ENCODE assay signal across 19 cellular contexts in genomic region chr16:56974549-56975300, GRCh38. TPM values are rescaled to one million over a fixed set of nuclear protein-coding genes. Genes with fewer than 3 reads are reported as not detected.
DNase-seq lines count a peak whose midpoint lies in the region; ATAC-seq, FAIRE-seq and TF ChIP-seq lines count a peak whose summit lies in the region.
"Had no signal": no experiment of that assay in that cellular context is flagged by ENCODE, and none has a peak within 500 bp of the region (broad histone marks: within the 10 kb centered on the region; RNA-seq: fewer than 3 reads in every experiment).

No MANE protein-coding gene starts in this region.

- peak overlapping the region; percentile 29; the same call in 1 of the 2 replicates for H3K4me2 ChIP-seq in BLaER1
- no peak overlapping the region for H3K4me2 ChIP-seq in GM12878 (ENCODE audit: control insufficient read depth, insufficient read depth)

- H3K79me2 ChIP-seq in GM12878 (ENCODE audit: control insufficient read depth, insufficient read depth, low read length) = no peaks in the 10 kb centered on the region

- in situ Hi-C loops in GM12878 (cut with MboI) = loop anchor here (5.0 kb wide), 1 partner anchor 68 kb away; no protein-coding TSS in a partner anchor

- H2AFZ ChIP-seq in GM12878 (ENCODE audit: control insufficient read depth, low read depth, low read length) = no peak overlapping the region
- H2AFZ ChIP-seq: GM23248 had no signal

- RAD21 ChIA-PET in GM12878 (lab: Charles Lee; ENCODE audit: unreplicated experiment) = interaction anchor here (1.1 to 22.4 kb wide), 5 partner anchors 7 to 66 kb away, joined by 3 to 473 read pairs (median 376); partner anchors contain the start of genes CETP and NLRC5

- CTCF ChIA-PET in CD4-positive, alpha-beta T cell (lab: Charles Lee) = interaction anchor here (1.1 kb wide), 1 partner anchor 71 kb away, joined by 3 read pairs; no protein-coding TSS in a partner anchor
- CTCF ChIA-PET in GM12878 (lab: Yijun Ruan, JAX) = interaction anchor here (0.9 to 19.4 kb wide), 4 partner anchors 6 to 71 kb away, joined by 3 to 420 read pairs (median 212); partner anchors contain the start of genes CETP and NLRC5

- H4K20me1 ChIP-seq in BLaER1 (no peaks in the 10 kb centered on the region), GM12878 (ENCODE audit: control insufficient read depth, insufficient read depth) (no peaks in the 10 kb centered on the region)

- H3K9me3 ChIP-seq in BLaER1 = no peaks in the 10 kb centered on the region
- H3K9me3 ChIP-seq in CD4-positive, alpha-beta T cell (ENCODE audit: control insufficient read depth, low read length) = no peaks in the 10 kb centered on the region
- H3K9me3 ChIP-seq in GM12878 (replicated peaks; ENCODE audit: control insufficient read depth, insufficient read depth, low read length) = no peaks in the 10 kb centered on the region
- H3K9me3 ChIP-seq in thyroid gland = no peaks in the 10 kb centered on the region
- H3K9me3 ChIP-seq: thoracic aorta had no signal

- POLR2A ChIA-PET in CD4-positive, alpha-beta T cell (lab: Charles Lee) = interaction anchor here (0.7 to 1.1 kb wide), 3 partner anchors 9 to 14 kb away, joined by 3 to 5 read pairs (median 4); partner anchors contain the start of gene NLRC5
- POLR2A ChIA-PET in GM12878 (lab: Charles Lee) = interaction anchor here (0.8 to 17.6 kb wide), 8 partner anchors 8 to 67 kb away, joined by 3 to 343 read pairs (median 4); partner anchors contain the start of gene NLRC5

- TF ChIP-seq POLR2A in GM12878 (IDR thresholded peaks at IDR 0.05; ENCODE audit: low read depth, low read length) = no peak
- TF ChIP-seq POLR2A in thyroid gland (IDR thresholded peaks at IDR 0.05) = no peak

- H3K27ac ChIP-seq in BLaER1 = peak overlapping the region; percentile 43; the same call in 1 of the 2 replicates
- no peak overlapping the region for H3K27ac ChIP-seq in CD4-positive, alpha-beta T cell (ENCODE audit: low read depth, low read length)
- H3K27ac ChIP-seq in GM12878 (ENCODE audit: control insufficient read depth, insufficient read depth) = no peak overlapping the region
- H3K27ac ChIP-seq in thyroid gland = no peak overlapping the region
- H3K27ac ChIP-seq: GM23248, thoracic aorta had no signal

- DNase-seq in CD4-positive, alpha-beta T cell = no peak
- DNase-seq in NOMO-1 (lab: John Stamatoyannopoulos, UW; ENCODE audit: unreplicated experiment in 2 of 2) (peak; percentile 24 to 45), GM12878 (ENCODE audit: low read depth, low spot score) (no peak), thyroid gland (no peak)
- DNase-seq: activated CD4-positive, alpha-beta T cell treated with anti-CD3 and anti-CD28 coated beads for 4 hours; activated T-cell treated with anti-CD3 and anti-CD28 coated beads for 4 hours; GF-D8; GM23248; NCI-H1694; NCI-H446; stimulated activated CD4-positive, alpha-beta T cell treated with anti-CD3 and anti-CD28 coated beads, Interleukin-4, amount 100 ng/mL, for 1 hour had no signal

- no peak for TF ChIP-seq CTCF in CD4-positive, alpha-beta T cell (IDR thresholded peaks at IDR 0.05)
- TF ChIP-seq CTCF in GM12878 (IDR thresholded peaks at IDR 0.05 in 2 of 3, conservative IDR thresholded peaks at IDR 0.05 in 1 of 3; ENCODE audit: control insufficient read depth in 2 of 3, extremely low read depth in 1 of 3, insufficient read depth in 1 of 3, low read depth in 3 of 3, low read length in 3 of 3) = no peak
- TF ChIP-seq CTCF in thyroid gland (IDR thresholded peaks at IDR 0.05) = no peak

- no peak for TF ChIP-seq EP300 in GM12878 (IDR thresholded peaks at IDR 0.05; ENCODE audit: borderline replicate concordance in 1 of 2, control insufficient read depth in 1 of 2, low read depth in 2 of 2, low read length in 2 of 2)

- no peak for ATAC-seq in CD4-positive, alpha-beta T cell (ENCODE audit: poor library complexity)
- ATAC-seq in GM12878 (no peak), HG03342 (IDR thresholded peaks at IDR 0.05; ENCODE audit: unreplicated experiment) (no peak), esophagus mucosa (no peak)

- no TSS peak for BruUV-seq in GM12878 (replicated peaks; lab: Mats Ljungman, UMichigan)

- FAIRE-seq in GM12878 (lab: Jason Lieb, UNC) = no peak

- H3K27me3 ChIP-seq in BLaER1 = no peaks in the 10 kb centered on the region
- no peaks in the 10 kb centered on the region for H3K27me3 ChIP-seq in CD4-positive, alpha-beta T cell (ENCODE audit: control insufficient read depth, insufficient read depth, low read length)
- no peaks in the 10 kb centered on the region for H3K27me3 ChIP-seq in GM12878 (replicated peaks in 1 of 2; ENCODE audit: control insufficient read depth in 2 of 2, insufficient read depth in 2 of 2, low read length in 1 of 2)
- no peaks in the 10 kb centered on the region for H3K27me3 ChIP-seq in thyroid gland

- SMC1A ChIA-PET in GM12878 (lab: Charles Lee; ENCODE audit: uncharacterized antibody, unreplicated experiment) = interaction anchor here (0.5 to 31.6 kb wide), 6 partner anchors 10 to 71 kb away, joined by 3 to 604 read pairs (median 50); partner anchors contain the start of genes CETP and NLRC5

- H3K4me3 ChIP-seq in BLaER1 = no peak overlapping the region
- H3K4me3 ChIP-seq in GM12878 = no peak overlapping the region
- H3K4me3 ChIP-seq in thyroid gland (replicated peaks in 1 of 3) = no peak overlapping the region
- H3K4me3 ChIP-seq: GM23248, thoracic aorta had no signal

- H3K27ac Mint-ChIP-seq in CD4-positive, alpha-beta T cell = peak overlapping the region; percentile 25

- H3K4me1 Mint-ChIP-seq in CD4-positive, alpha-beta T cell (ENCODE audit: low read depth) = peaks cover 42% of the 10 kb centered on the region

- H3K36me3 ChIP-seq in BLaER1 = no peaks in the 10 kb centered on the region
- H3K36me3 ChIP-seq in GM12878 (ENCODE audit: control insufficient read depth in 2 of 2, insufficient read depth in 2 of 2, low read length in 1 of 2) = no peaks in the 10 kb centered on the region
- no peaks in the 10 kb centered on the region for H3K36me3 ChIP-seq in thyroid gland
- H3K36me3 ChIP-seq: thoracic aorta had no signal

- H3K4me3 Mint-ChIP-seq in CD4-positive, alpha-beta T cell = no peak overlapping the region
- H3K4me3 Mint-ChIP-seq: activated naive CD4-positive, alpha-beta T cell treated with anti-CD3 and anti-CD28 coated beads, Interleukin-2, amount 50 U/mL, for 24 hours had no signal

- H3K4me1 ChIP-seq in BLaER1 = peaks cover 82% of the 10 kb centered on the region
- peaks cover 50% of the 10 kb centered on the region for H3K4me1 ChIP-seq in GM12878 (ENCODE audit: control insufficient read depth, insufficient read depth, low read length)
- H3K4me1 ChIP-seq in thyroid gland = no peaks in the 10 kb centered on the region

- 65% methylated on average over 9 of the region's 9 CpGs for WGBS in GM12878 (ENCODE audit: insufficient coverage, insufficient replicate concordance, low lambda C conversion rate, missing lambda C conversion rate)
- 81 to 89% methylated on average over 9 of the region's 9 CpGs for WGBS in thyroid gland, 2 donors

- H3K9me3 Mint-ChIP-seq in CD4-positive, alpha-beta T cell = no peaks in the 10 kb centered on the region
- H3K9me3 Mint-ChIP-seq: activated naive CD4-positive, alpha-beta T cell treated with anti-CD3 and anti-CD28 coated beads, Interleukin-2, amount 50 U/mL, for 24 hours had no signal

- H3K9ac ChIP-seq in BLaER1 (no peak overlapping the region), GM12878 (ENCODE audit: control insufficient read depth, insufficient read depth, low read length) (no peak overlapping the region)
- H3K9ac ChIP-seq: GM23248 had no signal

- no peaks in the 10 kb centered on the region for H3K27me3 Mint-ChIP-seq in CD4-positive, alpha-beta T cell
- H3K27me3 Mint-ChIP-seq: activated naive CD4-positive, alpha-beta T cell treated with anti-CD3 and anti-CD28 coated beads, Interleukin-2, amount 50 U/mL, for 24 hours had no signal

- TF ChIP-seq RAD21 in GM12878 (IDR thresholded peaks at IDR 0.05; ENCODE audit: insufficient read depth, low read depth, low read length) = no peak

- H3K36me3 Mint-ChIP-seq in CD4-positive, alpha-beta T cell (ENCODE audit: low read depth) = no peaks in the 10 kb centered on the region
- H3K36me3 Mint-ChIP-seq: activated naive CD4-positive, alpha-beta T cell treated with anti-CD3 and anti-CD28 coated beads, Interleukin-2, amount 50 U/mL, for 24 hours had no signal

- intact Hi-C loops in CD4-positive, alpha-beta T cell (cut with DNase I, micrococcal nuclease) = no loop called here
- intact Hi-C loops in GM12878 (cut with micrococcal nuclease; ENCODE audit: unreplicated experiment) = loop anchor here (5.0 kb wide), 1 partner anchor 213 kb away; the partner anchor contains the start of genes PSME3IP1 and RSPRY1
- intact Hi-C loops in thyroid gland (cut with DNase I) = no loop called here

RNA-seq across cellular contexts. Expression of gene CETP, which starts 13.0 kb away (rescaled TPM):
- total RNA-seq in CD4-positive, alpha-beta T cell = not detected
- 2.0 and 2.9 TPM in 2 replicates for total RNA-seq in GM12878 (2013; cell fraction: nucleolus; rRNA removed)
- total RNA-seq in GM12878 (2014; rRNA removed) (1.9 and 2.3 TPM in 2 replicates), GM12878 (2014; rRNA removed; fragmentation: Illumina TruSeq; extraction: Trizol) (1.2 and 1.3 TPM in 2 replicates), GM12878 (2021) (0.77 and 1.4 TPM in 2 replicates), thyroid gland (1 to 10 TPM in 3 of 4 donors, under 1 TPM in 1; 0.40 to 4.0 (median 1.7) TPM), esophagus mucosa (not detected)
- 0.92 TPM for polyA plus RNA-seq in GM12878 (2011; ENCODE audit: low read depth)
- polyA plus RNA-seq in GM12878 (2011; rRNA removed) (4.5 and 6.4 TPM in 2 replicates), GM12878 (2014; fragmentation: Illumina TruSeq; extraction: Trizol) (0.90 and 1.2 TPM in 2 replicates), GM12878 (2014; fragmentation: Nextera tagmentation; extraction: Ambion mirVana) (1 to 10 TPM; 2.4 to 2.9 TPM), GM12878 (2014; rRNA removed) (1.4 and 1.5 TPM in 2 replicates), GM12878 (2016; fragmentation: Nextera tagmentation; extraction: Ambion mirVana) (1 to 10 TPM; 2.3 to 2.9 TPM)
- polyA plus RNA-seq in GM12878 (2011; cell fraction: cytosol; rRNA removed) = 4.8 and 5.3 TPM in 2 replicates
- polyA plus RNA-seq in GM12878 (2011; cell fraction: nucleus; rRNA removed) = 2.6 and 3.7 TPM in 2 replicates
- 1.2 and 2.1 TPM in 2 replicates for polyA plus RNA-seq in GM12878 (2012)
- 3.1 and 3.4 TPM in 2 replicates for polyA minus RNA-seq in GM12878 (2011; rRNA and poly(A)+ RNA removed)
- 0.94 and 1.3 TPM in 2 replicates for polyA minus RNA-seq in GM12878 (2011; cell fraction: cytosol; rRNA and poly(A)+ RNA removed)
- 0.85 and 0.96 TPM in 2 replicates for polyA minus RNA-seq in GM12878 (2011; cell fraction: nucleus; rRNA and poly(A)+ RNA removed)
- total RNA-seq: epithelial cell of proximal tubule; GM23248; LHCN-M2; T-helper 2 cell treated with Interferon-gamma antibody and Interleukin-4, amounts not matched to agents 100 ng/mL and 5 ng/mL, for 36 hours; thoracic aorta had no signal
- polyA plus RNA-seq: GM23248 had no signal

RNA-seq across cellular contexts. Expression of gene NLRC5, which starts 14.6 kb away (rescaled TPM):
- 100 to 1,000 TPM; 424 to 434 TPM for total RNA-seq in CD4-positive, alpha-beta T cell
- total RNA-seq in GM12878 (2013; cell fraction: nucleolus; rRNA removed) = 626 and 671 TPM in 2 replicates
- total RNA-seq in GM12878 (2014; rRNA removed) (60.3 and 65.3 TPM in 2 replicates), GM12878 (2014; rRNA removed; fragmentation: Illumina TruSeq; extraction: Trizol) (49.2 and 54.3 TPM in 2 replicates), GM12878 (2021) (86.2 and 105 TPM in 2 replicates), thyroid gland (10 to 100 TPM; 14.1 to 33.5 (median 20.5) TPM), esophagus mucosa (13.0 TPM)
- polyA plus RNA-seq in GM12878 (2011; ENCODE audit: low read depth) = 26.2 TPM
- polyA plus RNA-seq in GM12878 (2011; rRNA removed) (62.1 and 88.8 TPM in 2 replicates), GM12878 (2014; fragmentation: Illumina TruSeq; extraction: Trizol) (51.5 and 73.0 TPM in 2 replicates), GM12878 (2014; fragmentation: Nextera tagmentation; extraction: Ambion mirVana) (10 to 100 TPM; 13.1 to 14.2 TPM), GM12878 (2014; rRNA removed) (83.8 and 84.2 TPM in 2 replicates), GM12878 (2016; fragmentation: Nextera tagmentation; extraction: Ambion mirVana) (10 to 100 TPM; 43.7 to 49.1 TPM)
- polyA plus RNA-seq in GM12878 (2011; cell fraction: cytosol; rRNA removed) = 73.8 and 102 TPM in 2 replicates
- 528 TPM in 2 replicates for polyA plus RNA-seq in GM12878 (2011; cell fraction: nucleus; rRNA removed)
- polyA plus RNA-seq in GM12878 (2012) = 39.6 and 49.1 TPM in 2 replicates
- 197 and 272 TPM in 2 replicates for polyA minus RNA-seq in GM12878 (2011; rRNA and poly(A)+ RNA removed)
- polyA minus RNA-seq in GM12878 (2011; cell fraction: cytosol; rRNA and poly(A)+ RNA removed) = 42.9 and 54.2 TPM in 2 replicates
- polyA minus RNA-seq in GM12878 (2011; cell fraction: nucleus; rRNA and poly(A)+ RNA removed) = 281 and 428 TPM in 2 replicates

RNA-seq across cellular contexts. Expression of gene HERPUD1, which starts 42.8 kb away (rescaled TPM):
- total RNA-seq in CD4-positive, alpha-beta T cell = 100 to 1,000 TPM; 217 to 227 TPM
- total RNA-seq in GM12878 (2013; cell fraction: nucleolus; rRNA removed) = 346 and 347 TPM in 2 replicates
- total RNA-seq in GM12878 (2014; rRNA removed) (69.9 and 80.4 TPM in 2 replicates), GM12878 (2014; rRNA removed; fragmentation: Illumina TruSeq; extraction: Trizol) (102 and 107 TPM in 2 replicates), GM12878 (2021) (129 and 143 TPM in 2 replicates), thyroid gland (100 to 1,000 TPM; 212 to 659 (median 321) TPM), esophagus mucosa (63.9 TPM)
- polyA plus RNA-seq in GM12878 (2011; ENCODE audit: low read depth) = 132 TPM
- polyA plus RNA-seq in GM12878 (2011; rRNA removed) (119 and 178 TPM in 2 replicates), GM12878 (2014; fragmentation: Illumina TruSeq; extraction: Trizol) (138 and 149 TPM in 2 replicates), GM12878 (2014; fragmentation: Nextera tagmentation; extraction: Ambion mirVana) (10 to 100 TPM; 32.6 to 68.1 TPM), GM12878 (2014; rRNA removed) (99.0 and 129 TPM in 2 replicates), GM12878 (2016; fragmentation: Nextera tagmentation; extraction: Ambion mirVana) (100 to 1,000 TPM; 204 to 212 TPM)
- polyA plus RNA-seq in GM12878 (2011; cell fraction: cytosol; rRNA removed) = 111 and 123 TPM in 2 replicates
- polyA plus RNA-seq in GM12878 (2011; cell fraction: nucleus; rRNA removed) = 83.2 and 124 TPM in 2 replicates
- polyA plus RNA-seq in GM12878 (2012) = 141 and 168 TPM in 2 replicates
- 110 and 134 TPM in 2 replicates for polyA minus RNA-seq in GM12878 (2011; rRNA and poly(A)+ RNA removed)
- polyA minus RNA-seq in GM12878 (2011; cell fraction: cytosol; rRNA and poly(A)+ RNA removed) = 46.4 and 58.4 TPM in 2 replicates
- polyA minus RNA-seq in GM12878 (2011; cell fraction: nucleus; rRNA and poly(A)+ RNA removed) = 93.1 and 103 TPM in 2 replicates

Comparison
In these comparisons a context has a peak if more than half of its experiments do, and no peak if none do; other contexts are left out.
1. DNase-seq: peak in NOMO-1 (2 of 2); none in CD4-positive, alpha-beta T cell (0 of 10), GM12878 (single experiment) and thyroid gland (0 of 2).